8 cellular contexts compared by ENCODE assay signal in the genomic region with DNA sequence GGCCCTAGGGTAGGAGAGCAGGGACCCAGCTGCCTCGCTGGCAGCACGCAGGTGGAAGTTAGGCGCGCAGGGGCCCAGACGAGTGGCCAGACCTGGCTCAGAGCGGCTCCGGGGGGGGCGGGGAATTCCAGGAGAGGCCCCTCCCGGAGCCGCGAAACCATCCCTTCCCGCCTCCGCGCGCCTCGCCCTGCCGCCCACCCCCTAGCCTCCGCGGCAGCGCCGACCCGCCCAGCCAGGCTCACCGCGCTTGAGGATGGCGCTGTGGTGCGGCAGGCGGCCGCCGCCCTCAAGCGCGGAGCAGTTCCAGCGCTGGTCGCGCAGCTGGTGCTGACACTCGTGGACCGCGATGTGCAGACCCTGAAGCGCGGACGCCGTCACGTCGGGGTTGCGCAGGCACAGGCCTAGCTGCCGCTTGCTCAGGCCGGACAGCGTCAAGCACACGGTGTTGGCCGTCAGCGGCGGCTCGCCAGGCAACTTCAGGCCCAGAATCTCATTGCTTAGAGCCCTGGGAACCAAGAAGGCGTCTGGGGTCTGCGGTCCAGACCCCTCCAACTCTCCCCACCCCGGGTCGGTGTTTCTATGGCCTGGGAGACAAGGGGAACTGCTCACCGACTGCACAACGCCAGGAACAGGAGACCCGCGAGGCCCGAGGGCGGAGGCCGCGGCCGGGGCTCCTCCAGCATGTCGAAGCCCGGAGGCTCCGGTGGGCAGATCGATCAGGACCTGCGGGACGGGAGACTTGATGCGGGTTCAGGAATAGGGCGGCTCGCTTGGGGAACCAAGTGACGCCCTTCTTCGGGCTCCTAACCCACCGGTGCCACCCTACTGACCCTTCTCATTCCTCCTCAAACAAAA. TPM values are rescaled to one million over a fixed set of nuclear protein-coding genes. Genes with fewer than 3 reads are reported as not detected.
DNase-seq lines count a peak whose midpoint lies in the region; ATAC-seq, FAIRE-seq and TF ChIP-seq lines count a peak whose summit lies in the region.

No MANE protein-coding gene starts in this region.

- no peak for DNase-seq in bronchial epithelial cell (ENCODE audit: low read depth)
- DNase-seq in naive thymus-derived CD8-positive, alpha-beta T cell = peak in 6 of 10 donors; percentile 19 to 50 (median 37)
- no peak for DNase-seq in DMS153 (lab: John Stamatoyannopoulos, UW)
- DNase-seq in transverse colon = no peak
- DNase-seq in MV-4-11 (lab: John Stamatoyannopoulos, UW) = no peak
- no peak for DNase-seq in NCI-H2107 (lab: John Stamatoyannopoulos, UW)

- ATAC-seq in HG02759 (IDR thresholded peaks at IDR 0.05; ENCODE audit: unreplicated experiment) = peak; percentile 37
- peak; percentile 75 to 88 for ATAC-seq in naive thymus-derived CD8-positive, alpha-beta T cell

- H3K36me3 ChIP-seq in BLaER1 treated with 17β-estradiol and CSF1 and Interleukin-3, amounts not matched to agents 10 nM and 100 nM = no peaks in the 10 kb centered on the region
- H3K36me3 ChIP-seq in bronchial epithelial cell (ENCODE audit: control insufficient read depth, insufficient read depth, low read length) = no peaks in the 10 kb centered on the region
- no peaks in the 10 kb centered on the region for H3K36me3 ChIP-seq in transverse colon

- TF ChIP-seq CTCF in bronchial epithelial cell (IDR thresholded peaks at IDR 0.05; ENCODE audit: insufficient read depth, low read length, severe bottlenecking) = peak; percentile 13
- peak in 1 of 5 experiments; percentile 9 for TF ChIP-seq CTCF in transverse colon (IDR thresholded peaks at IDR 0.05)

- no peak overlapping the region for H3K9ac ChIP-seq in BLaER1 treated with 17β-estradiol and CSF1 and Interleukin-3, amounts not matched to agents 10 nM and 100 nM

- in situ Hi-C loops in transverse colon (cut with MboI; ENCODE audit: low pct_ligation_motif_present in 1 of 4, low pct_unique_long_range_greater_than_20kb in 1 of 4, low sequenced_read_pairs in 3 of 4) = no loop called here

- POLR2A ChIA-PET in naive thymus-derived CD8-positive, alpha-beta T cell (lab: Charles Lee) = interaction anchor here (0.5 to 4.5 kb wide), 4 partner anchors 10 to 265 kb away, joined by 3 to 21 read pairs (median 4); a partner anchor contains a TSS

- no peak for TF ChIP-seq EP300 in transverse colon (IDR thresholded peaks at IDR 0.05; ENCODE audit: low read depth)

- peak overlapping the region in 2 of 10 experiments; percentile 11 to 24; a peak in 1 of 20 replicates for H3K4me3 ChIP-seq in BLaER1 treated with 17β-estradiol and CSF1 and Interleukin-3, amounts not matched to agents 10 nM and 100 nM
- peak overlapping the region; percentile 16 for H3K4me3 ChIP-seq in bronchial epithelial cell (ENCODE audit: low read depth, low read length)
- H3K4me3 ChIP-seq in transverse colon = peak overlapping the region in 2 of 4 donors; percentile 14 to 43

- H3K27ac ChIP-seq in BLaER1 treated with 17β-estradiol and CSF1 and Interleukin-3, amounts not matched to agents 10 nM and 100 nM = no peak overlapping the region
- no peak overlapping the region for H3K27ac ChIP-seq in transverse colon

- no peaks in the 10 kb centered on the region for H3K9me3 Mint-ChIP-seq in naive thymus-derived CD8-positive, alpha-beta T cell

- peaks cover 34 to 70% (median 54%) of the 10 kb centered on the region in 10 experiments for H3K4me1 ChIP-seq in BLaER1 treated with 17β-estradiol and CSF1 and Interleukin-3, amounts not matched to agents 10 nM and 100 nM
- peaks cover 9 to 38% (median 32%) of the 10 kb centered on the region in 4 donors for H3K4me1 ChIP-seq in transverse colon

- peak overlapping the region in 9 of 10 donors; percentile 7 to 81 (median 65) for H3K4me3 Mint-ChIP-seq in naive thymus-derived CD8-positive, alpha-beta T cell

- peaks cover 0 to 9% (median 0%) of the 10 kb centered on the region in 11 experiments; a peak in 5 of 22 replicates for H3K9me3 ChIP-seq in BLaER1 treated with 17β-estradiol and CSF1 and Interleukin-3, amounts not matched to agents 10 nM and 100 nM (replicated peaks in 1 of 11)
- H3K9me3 ChIP-seq in transverse colon = no peaks in the 10 kb centered on the region

- 2 to 20% methylated on average over 11 to 40 of the region's 77 CpGs for WGBS in transverse colon (ENCODE audit: low coverage in 1 of 2), 2 donors

- H3K27ac Mint-ChIP-seq in naive thymus-derived CD8-positive, alpha-beta T cell = peak overlapping the region in 3 of 10 donors; percentile 8 to 84 (median 40)

- intact Hi-C loops in transverse colon (cut with DNase I; ENCODE audit: low total_unique reads) = no loop called here

- H4K20me1 ChIP-seq in BLaER1 treated with 17β-estradiol and CSF1 and Interleukin-3, amounts not matched to agents 10 nM and 100 nM = peaks cover 0 to 64% (median 40%) of the 10 kb centered on the region in 11 experiments; a peak in 18 of 22 replicates

- peaks cover 16 to 35% (median 30%) of the 10 kb centered on the region in 4 donors for H3K4me1 Mint-ChIP-seq in naive thymus-derived CD8-positive, alpha-beta T cell

- peak overlapping the region; percentile 7 to 59 (median 41); a peak in 18 of 22 replicates for H3K4me2 ChIP-seq in BLaER1 treated with 17β-estradiol and CSF1 and Interleukin-3, amounts not matched to agents 10 nM and 100 nM

- no peak for TF ChIP-seq POLR2A in transverse colon (IDR thresholded peaks at IDR 0.05)

- peaks cover 14 to 47% (median 38%) of the 10 kb centered on the region in 5 donors for H3K27me3 Mint-ChIP-seq in naive thymus-derived CD8-positive, alpha-beta T cell

- no peak for FAIRE-seq in bronchial epithelial cell (lab: Jason Lieb, UNC)

- peaks cover 75 to 99% (median 89%) of the 10 kb centered on the region in 11 experiments for H3K27me3 ChIP-seq in BLaER1 treated with 17β-estradiol and CSF1 and Interleukin-3, amounts not matched to agents 10 nM and 100 nM
- H3K27me3 ChIP-seq in bronchial epithelial cell (ENCODE audit: control insufficient read depth, insufficient read depth, low read length) = peaks cover 33% of the 10 kb centered on the region
- H3K27me3 ChIP-seq in transverse colon = peaks cover 59% of the 10 kb centered on the region

- H3K36me3 Mint-ChIP-seq in naive thymus-derived CD8-positive, alpha-beta T cell = no peaks in the 10 kb centered on the region

RNA-seq across cellular contexts. Expression of a gene that starts 1.5 kb away (rescaled TPM):
- total RNA-seq in bronchial epithelial cell (not detected in 2 replicates), transverse colon (1 to 10 TPM in 1 of 4 donors, under 1 TPM in 1, not detected in 2; 0.41 to 1.4 TPM)
- 1 to 10 TPM; 3.0 to 3.3 TPM for total RNA-seq in naive thymus-derived CD8-positive, alpha-beta T cell
- polyA plus RNA-seq in naive thymus-derived CD8-positive, alpha-beta T cell = under 1 TPM in 1 of 3 donors, not detected in 2; 0.29 TPM

RNA-seq across cellular contexts. Expression of a gene that starts 8.0 kb away (rescaled TPM):
- total RNA-seq in bronchial epithelial cell = not detected in 2 replicates
- total RNA-seq in naive thymus-derived CD8-positive, alpha-beta T cell = under 1 TPM; 0.33 to 0.52 TPM
- 1 to 10 TPM in 1 of 3 donors, under 1 TPM in 2; 0.23 to 1.2 (median 0.49) TPM for polyA plus RNA-seq in naive thymus-derived CD8-positive, alpha-beta T cell
- total RNA-seq in transverse colon = not detected

RNA-seq across cellular contexts. Expression of a gene that starts 12.8 kb away (rescaled TPM):
- total RNA-seq in bronchial epithelial cell (30.0 and 38.7 TPM in 2 replicates), transverse colon (100 to 1,000 TPM in 2 of 4 donors, 10 to 100 TPM in 2; 30.8 to 117 (median 99.8) TPM)
- 10 to 100 TPM; 55.3 to 57.3 TPM for total RNA-seq in naive thymus-derived CD8-positive, alpha-beta T cell
- polyA plus RNA-seq in naive thymus-derived CD8-positive, alpha-beta T cell = 10 to 100 TPM; 19.5 to 24.4 (median 21.8) TPM

RNA-seq across cellular contexts. Expression of a gene that starts 29.1 kb away (rescaled TPM):
- 0.13 and 0.26 TPM in 2 replicates for total RNA-seq in bronchial epithelial cell
- under 1 TPM; 0.14 to 0.18 TPM for total RNA-seq in naive thymus-derived CD8-positive, alpha-beta T cell
- polyA plus RNA-seq in naive thymus-derived CD8-positive, alpha-beta T cell = not detected
- under 1 TPM in 2 of 4 donors, not detected in 2; 0.27 to 0.32 TPM for total RNA-seq in transverse colon

RNA-seq across cellular contexts. Expression of a gene that starts 44.8 kb away (rescaled TPM):
- total RNA-seq in bronchial epithelial cell (7.9 and 12.4 TPM in 2 replicates), transverse colon (10 to 100 TPM; 12.1 to 35.9 (median 20.9) TPM)
- 10 to 100 TPM; 49.2 to 49.3 TPM for total RNA-seq in naive thymus-derived CD8-positive, alpha-beta T cell
- 100 to 1,000 TPM; 127 to 151 (median 131) TPM for polyA plus RNA-seq in naive thymus-derived CD8-positive, alpha-beta T cell

Comparison
In these comparisons a context has a peak if more than half of its experiments do, and no peak if none do; other contexts are left out.
1. DNase-seq: peak in naive thymus-derived CD8-positive, alpha-beta T cell (6 of 10); none in bronchial epithelial cell (single experiment), DMS153 (single experiment), transverse colon (single experiment), MV-4-11 (single experiment) and NCI-H2107 (single experiment).